In the genomic region with DNA sequence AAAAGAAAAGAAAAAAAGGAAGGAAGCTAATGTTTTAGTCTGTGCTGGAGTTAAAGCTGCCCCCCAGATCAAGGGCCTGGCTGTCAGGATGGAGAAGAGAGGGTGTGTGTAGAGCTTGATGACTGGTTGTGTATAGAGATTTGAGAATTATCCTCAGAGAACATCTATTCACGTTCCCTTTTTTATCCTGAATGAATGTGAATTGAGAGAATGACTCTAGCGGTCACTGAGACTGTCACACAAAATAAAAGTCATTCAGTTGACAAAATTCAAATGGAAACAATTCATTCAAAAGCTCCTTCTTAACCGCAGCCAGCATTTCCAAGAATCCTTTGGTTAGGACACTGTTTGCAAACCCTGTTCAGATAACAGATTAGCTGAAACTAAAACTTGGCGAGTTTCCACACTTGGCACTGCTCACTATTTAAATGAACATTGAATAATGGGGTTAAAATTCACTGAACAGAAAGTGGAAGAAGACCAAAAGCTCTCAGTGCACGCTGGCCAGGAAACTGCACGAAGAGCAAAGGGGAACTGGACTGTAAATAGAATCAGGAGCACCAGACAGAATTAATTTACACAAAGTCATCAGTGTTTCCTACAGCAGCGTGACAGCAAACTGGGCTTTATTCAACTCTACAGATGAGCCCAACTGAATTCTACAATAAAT, we compare ENCODE assay signal across 9 cellular contexts. TPM values are rescaled to one million over a fixed set of nuclear protein-coding genes. Genes with fewer than 3 reads are reported as not detected.
DNase-seq lines count a peak whose midpoint lies in the region; ATAC-seq and TF ChIP-seq lines count a peak whose summit lies in the region.
"Had no signal": no experiment of that assay in that cellular context is flagged by ENCODE, and none has a peak within 500 bp of the region (broad histone marks: within the 10 kb centered on the region; RNA-seq: fewer than 3 reads in every experiment).

No MANE protein-coding gene starts in this region.

- no peak overlapping the region for H2BK120ac ChIP-seq in neuronal stem cell (ENCODE audit: low read depth, low read length)

- H3K9ac ChIP-seq in neuronal stem cell (ENCODE audit: low read depth, low read length, poor library complexity) = no peak overlapping the region

- H3K4me2 ChIP-seq in neuronal stem cell (ENCODE audit: insufficient read depth, low read length, poor library complexity, severe bottlenecking) = no peak overlapping the region

- no peak overlapping the region for H3K18ac ChIP-seq in neuronal stem cell (ENCODE audit: low read length)

- H3K9me3 ChIP-seq in neuronal stem cell (replicated peaks in 1 of 2; ENCODE audit: control insufficient read depth in 2 of 2, insufficient read depth in 1 of 2, low read depth in 1 of 2, low read length in 2 of 2) = no peaks in the 10 kb centered on the region

- DNase-seq in EL = peak; percentile 57
- peak; percentile 62 for DNase-seq in NCI-H2196 treated with DMSO at 0.1 percent for 48 hours (lab: John Stamatoyannopoulos, UW; ENCODE audit: unreplicated experiment)
- no peak for DNase-seq in coronary artery (ENCODE audit: low spot score)
- DNase-seq in neuronal stem cell (ENCODE audit: low spot score) = no peak
- DNase-seq in HuH-7 (ENCODE audit: low spot score) = no peak
- no peak for DNase-seq in RKO (ENCODE audit: low spot score)
- DNase-seq in DMS53 treated with DMSO at 0.1 percent for 48 hours (lab: John Stamatoyannopoulos, UW; ENCODE audit: unreplicated experiment) = no peak

- no peak overlapping the region for H4K91ac ChIP-seq in neuronal stem cell (ENCODE audit: low read depth, low read length, poor library complexity)

- no peak overlapping the region for H3K14ac ChIP-seq in neuronal stem cell (ENCODE audit: low read length)

- H3K27ac ChIP-seq in coronary artery = no peak overlapping the region
- H3K27ac ChIP-seq in neuronal stem cell (replicated peaks; ENCODE audit: low read length) = no peak overlapping the region

- H3K4me3 ChIP-seq in coronary artery (peak overlapping the region; percentile 47), neuronal stem cell (ENCODE audit: low read length in 2 of 2) (peak overlapping the region in 1 of 2 donors; percentile 6)

- H2AFZ ChIP-seq in neuronal stem cell (ENCODE audit: low read length) = peak overlapping the region; percentile 63

- H2BK15ac ChIP-seq in neuronal stem cell (ENCODE audit: low read length) = no peak overlapping the region

- ATAC-seq in GM21717 (IDR thresholded peaks at IDR 0.05; ENCODE audit: unreplicated experiment) = peak; percentile 88
- ATAC-seq: Panc1 had no signal

- H3K36me3 ChIP-seq in neuronal stem cell (replicated peaks in 1 of 2; ENCODE audit: control insufficient read depth in 2 of 2, insufficient read depth in 2 of 2, low read length in 2 of 2) = no peaks in the 10 kb centered on the region

- whole genome bisulfite sequencing in neuronal stem cell (ENCODE audit: extremely low coverage in 2 of 2, insufficient read length in 2 of 2, insufficient replicate concordance in 1 of 2), 2 donors = no CpG with 5 or more reads among the region's 7 CpGs

- no peaks in the 10 kb centered on the region for H3K4me1 ChIP-seq in neuronal stem cell (ENCODE audit: control insufficient read depth in 2 of 2, insufficient read depth in 1 of 2, low read depth in 1 of 2, low read length in 2 of 2)

- H2BK5ac ChIP-seq in neuronal stem cell (ENCODE audit: low read length) = no peak overlapping the region

- no peak for TF ChIP-seq CTCF in coronary artery (IDR thresholded peaks at IDR 0.05)

- no peak overlapping the region for H3K4ac ChIP-seq in neuronal stem cell (ENCODE audit: low read length)

- no peak overlapping the region for H4K8ac ChIP-seq in neuronal stem cell (ENCODE audit: low read depth, low read length)

- H3K23ac ChIP-seq in neuronal stem cell (ENCODE audit: low read depth, low read length, poor library complexity) = no peak overlapping the region

- no peaks in the 10 kb centered on the region for H3K79me1 ChIP-seq in neuronal stem cell (ENCODE audit: low read depth, low read length)

- H2BK12ac ChIP-seq in neuronal stem cell (ENCODE audit: low read length) = no peak overlapping the region

- no peak overlapping the region for H2AK5ac ChIP-seq in neuronal stem cell (ENCODE audit: low read depth, low read length)

- H3K27me3 ChIP-seq in neuronal stem cell (ENCODE audit: control insufficient read depth in 3 of 3, insufficient read depth in 3 of 3, low read depth in 1 of 3, low read length in 3 of 3) = peaks cover 0 to 19% (median 0%) of the 10 kb centered on the region in 3 experiments

RNA-seq across cellular contexts. Expression of gene FAM89A, which starts 13.6 kb away (rescaled TPM):
- 8.5 TPM for polyA plus RNA-seq in neuronal stem cell (2013, experiment 1 of 2)
- 7.9 TPM for polyA plus RNA-seq in neuronal stem cell (2013, experiment 2 of 2)

Comparison
In these comparisons a context has a peak if more than half of its experiments do, and no peak if none do; other contexts are left out.
1. DNase-seq: peak in EL (single experiment) and NCI-H2196 treated with DMSO at 0.1 percent for 48 hours (single experiment); none in coronary artery (single experiment), neuronal stem cell (single experiment), HuH-7 (single experiment), RKO (single experiment) and DMS53 treated with DMSO at 0.1 percent for 48 hours (single experiment).